ENCODE assay signal across 10 cellular contexts in genomic region chr14:31090872-31091764, GRCh38.
DNase-seq lines count a peak whose midpoint lies in the region; ATAC-seq and TF ChIP-seq lines count a peak whose summit lies in the region.
"Had no signal": no experiment of that assay in that cellular context is flagged by ENCODE, and none has a peak within 500 bp of the region (broad histone marks: within the 10 kb centered on the region; RNA-seq: fewer than 3 reads in every experiment).

No MANE protein-coding gene starts in this region.

- DNase-seq in HuH-7.5 (ENCODE audit: low spot score) (peak; percentile 56), astrocyte of the spinal cord (ENCODE audit: low read depth, low spot score) (peak; percentile 76), left lung (no peak), SHP77 (lab: John Stamatoyannopoulos, UW) (no peak)
- DNase-seq in effector memory CD8-positive, alpha-beta T cell = no peak
- DNase-seq: occipital lobe had no signal

- H3K36me3 Mint-ChIP-seq in effector memory CD8-positive, alpha-beta T cell (ENCODE audit: insufficient read depth) = peaks cover 2% of the 10 kb centered on the region

- no peaks in the 10 kb centered on the region for H3K4me1 Mint-ChIP-seq in effector memory CD8-positive, alpha-beta T cell (ENCODE audit: low read depth in 2 of 2)

- H3K9me3 Mint-ChIP-seq in effector memory CD8-positive, alpha-beta T cell = no peaks in the 10 kb centered on the region

- no peaks in the 10 kb centered on the region for H3K36me3 ChIP-seq in left lung

- H3K4me3 Mint-ChIP-seq in effector memory CD8-positive, alpha-beta T cell = no peak overlapping the region

- TF ChIP-seq CTCF in 22Rv1 (IDR thresholded peaks at IDR 0.05) (no peak), astrocyte of the spinal cord (IDR thresholded peaks at IDR 0.05; ENCODE audit: low read depth, low read length) (no peak), left lung (IDR thresholded peaks at IDR 0.05) (no peak)

- intact Hi-C loops in left lung (cut with DNase I) = no loop called here

- H3K27me3 Mint-ChIP-seq in effector memory CD8-positive, alpha-beta T cell = no peaks in the 10 kb centered on the region

- H3K27ac ChIP-seq in 22Rv1 (peak overlapping the region; percentile 92), left lung (peak overlapping the region; percentile 14 to 72)
- H3K27ac ChIP-seq: SK-N-MC had no signal

- H3K27me3 ChIP-seq in left lung = no peaks in the 10 kb centered on the region

- ATAC-seq in left lung (peak; percentile 92), HG02678 (IDR thresholded peaks at IDR 0.05; ENCODE audit: unreplicated experiment) (no peak)
- no peak for ATAC-seq in activated CD4-positive, CD25-positive, alpha-beta regulatory T cell treated with anti-CD3 and anti-CD28 coated beads, Interleukin-2, amount 50 U/mL, for 24 hours
- ATAC-seq in effector memory CD8-positive, alpha-beta T cell (replicated peaks) = no peak

- H3K4me1 ChIP-seq in left lung = peaks cover 0 to 24% of the 10 kb centered on the region in 2 donors

- H3K4me3 ChIP-seq in astrocyte of the spinal cord (ENCODE audit: low read depth, low read length) (no peak overlapping the region), left lung (no peak overlapping the region)
- H3K4me3 ChIP-seq: SK-N-MC had no signal

- in situ Hi-C loops in astrocyte of the spinal cord (cut with HindIII; ENCODE audit: low sequenced_read_pairs) = no loop called here

- H3K27ac Mint-ChIP-seq in effector memory CD8-positive, alpha-beta T cell = no peak overlapping the region

- no peaks in the 10 kb centered on the region for H3K9me3 ChIP-seq in left lung

Comparison
In these comparisons a context has a peak if more than half of its experiments do, and no peak if none do; other contexts are left out.
1. DNase-seq: peak in HuH-7.5 (single experiment) and astrocyte of the spinal cord (single experiment); none in left lung (0 of 2), effector memory CD8-positive, alpha-beta T cell (0 of 3) and SHP77 (0 of 2).